16 cellular contexts compared by ENCODE assay signal in genomic region chr17:2410951-2411350, GRCh38. TPM values are rescaled to one million over a fixed set of nuclear protein-coding genes. Genes with fewer than 3 reads are reported as not detected.
DNase-seq lines count a peak whose midpoint lies in the region; ATAC-seq and TF ChIP-seq lines count a peak whose summit lies in the region.
"Had no signal": no experiment of that assay in that cellular context is flagged by ENCODE, and none has a peak within 500 bp of the region (broad histone marks: within the 10 kb centered on the region; RNA-seq: fewer than 3 reads in every experiment).

No MANE protein-coding gene starts in this region.

- no peak overlapping the region for H3K9ac ChIP-seq in neural progenitor cell
- no peak overlapping the region for H3K9ac ChIP-seq in subcutaneous abdominal adipose tissue (ENCODE audit: low read length in 5 of 5)

- H3K4me3 ChIP-seq in neural progenitor cell (no peak overlapping the region), subcutaneous abdominal adipose tissue (ENCODE audit: low read depth in 1 of 5, low read length in 5 of 5) (no peak overlapping the region)

- no peaks in the 10 kb centered on the region for H3K27me3 Mint-ChIP-seq in T-helper 17 cell
- H3K27me3 Mint-ChIP-seq in central memory CD8-positive, alpha-beta T cell = no peaks in the 10 kb centered on the region
- peaks cover 8% of the 10 kb centered on the region for H3K27me3 Mint-ChIP-seq in neural progenitor cell (ENCODE audit: insufficient read depth, low read depth)

- DNase-seq in T-helper 17 cell = no peak
- no peak for DNase-seq in central memory CD8-positive, alpha-beta T cell (ENCODE audit: low spot score in 2 of 2)
- no peak for DNase-seq in neural progenitor cell (ENCODE audit: low spot score)
- DNase-seq in hypothalamus (lab: John Stamatoyannopoulos, UW) = no peak
- no peak for DNase-seq in NCI-H774 (lab: John Stamatoyannopoulos, UW)
- no peak for DNase-seq in H4 (ENCODE audit: low spot score)
- DNase-seq: ACHN, AML-193, MV-4-11, NCI-H1436, NCI-H2029, NCI-H2171 treated with DMSO at 0.1 percent for 48 hours, NCI-H748 treated with DMSO at 0.1 percent for 48 hours, PC-3 had no signal

- peak overlapping the region; percentile 16 for H3K27ac Mint-ChIP-seq in T-helper 17 cell
- H3K27ac Mint-ChIP-seq in central memory CD8-positive, alpha-beta T cell (ENCODE audit: low read depth) = peak overlapping the region; percentile 12
- peak overlapping the region; percentile 26 for H3K27ac Mint-ChIP-seq in neural progenitor cell

- peaks cover 6% of the 10 kb centered on the region for H3K79me2 ChIP-seq in neural progenitor cell (ENCODE audit: low read depth)

- H3K9me3 Mint-ChIP-seq in central memory CD8-positive, alpha-beta T cell = no peaks in the 10 kb centered on the region
- no peaks in the 10 kb centered on the region for H3K9me3 Mint-ChIP-seq in neural progenitor cell

- H3K36me3 Mint-ChIP-seq in T-helper 17 cell (ENCODE audit: low read depth) (no peaks in the 10 kb centered on the region), neural progenitor cell (peaks cover 18% of the 10 kb centered on the region)
- peaks cover 8% of the 10 kb centered on the region for H3K36me3 Mint-ChIP-seq in central memory CD8-positive, alpha-beta T cell (ENCODE audit: insufficient read depth)

- H3K27me3 ChIP-seq in neural progenitor cell (no peaks in the 10 kb centered on the region), subcutaneous abdominal adipose tissue (ENCODE audit: control insufficient read depth in 5 of 5, insufficient read depth in 4 of 5, low read length in 5 of 5) (no peaks in the 10 kb centered on the region)

- ATAC-seq in T-helper 17 cell (no peak), GM21786 (IDR thresholded peaks at IDR 0.05; ENCODE audit: unreplicated experiment) (no peak)
- no peak for ATAC-seq in central memory CD8-positive, alpha-beta T cell (replicated peaks; ENCODE audit: extremely low read depth, poor library complexity, severe bottlenecking)
- ATAC-seq: PC-3 had no signal

- no peak for TF ChIP-seq CTCF in neural progenitor cell (IDR thresholded peaks at IDR 0.05)

- no peak overlapping the region for H3K4me2 ChIP-seq in neural progenitor cell

- H3K4me1 Mint-ChIP-seq in T-helper 17 cell (peaks cover 9% of the 10 kb centered on the region), neural progenitor cell (peaks cover 23% of the 10 kb centered on the region)
- peaks cover 6% of the 10 kb centered on the region for H3K4me1 Mint-ChIP-seq in central memory CD8-positive, alpha-beta T cell

- H2AFZ ChIP-seq in neural progenitor cell (replicated peaks) = no peak overlapping the region

- H3K27ac ChIP-seq in neural progenitor cell (no peak overlapping the region), subcutaneous abdominal adipose tissue (ENCODE audit: low read depth, low read length) (peak overlapping the region; percentile 41)

- H3K36me3 ChIP-seq in neural progenitor cell (no peaks in the 10 kb centered on the region), subcutaneous abdominal adipose tissue (ENCODE audit: control insufficient read depth in 5 of 5, insufficient read depth in 5 of 5, low read length in 5 of 5) (peaks cover 0 to 8% (median 0%) of the 10 kb centered on the region in 5 donors)

- H3K4me3 Mint-ChIP-seq in T-helper 17 cell (no peak overlapping the region), neural progenitor cell (no peak overlapping the region)
- H3K4me3 Mint-ChIP-seq in central memory CD8-positive, alpha-beta T cell = no peak overlapping the region

- H3K4me1 ChIP-seq in neural progenitor cell = no peaks in the 10 kb centered on the region
- peaks cover 18 to 39% (median 35%) of the 10 kb centered on the region in 5 donors for H3K4me1 ChIP-seq in subcutaneous abdominal adipose tissue (ENCODE audit: control insufficient read depth in 5 of 5, insufficient read depth in 5 of 5, low read length in 5 of 5)

- H3K9me3 ChIP-seq in T-helper 17 cell (ENCODE audit: control insufficient read depth, low read length, poor library complexity, severe bottlenecking) (no peaks in the 10 kb centered on the region), neural progenitor cell (ENCODE audit: low read depth) (no peaks in the 10 kb centered on the region), subcutaneous abdominal adipose tissue (ENCODE audit: control insufficient read depth in 5 of 5, low read length in 5 of 5) (no peaks in the 10 kb centered on the region)

- H3F3A ChIP-seq in neural progenitor cell (ENCODE audit: low read depth) = peaks cover 4% of the 10 kb centered on the region

- H4K20me1 ChIP-seq in neural progenitor cell (ENCODE audit: low read depth) = peaks cover 3% of the 10 kb centered on the region

RNA-seq across cellular contexts. Expression of gene MNT, which starts 10.1 kb away (rescaled TPM):
- total RNA-seq in T-helper 17 cell (100 to 1,000 TPM in 1 of 2 donors, 10 to 100 TPM in 1; 92.9 to 110 TPM), neural progenitor cell (ENCODE audit: low replicate concordance) (2.2 and 11.1 TPM in 2 replicates)
- 0.39 and 1.5 TPM in 2 replicates for total RNA-seq in H4 (2014; rRNA removed; shearing (Covaris generic))
